28 cellular contexts compared by ENCODE assay signal in the genomic region with DNA sequence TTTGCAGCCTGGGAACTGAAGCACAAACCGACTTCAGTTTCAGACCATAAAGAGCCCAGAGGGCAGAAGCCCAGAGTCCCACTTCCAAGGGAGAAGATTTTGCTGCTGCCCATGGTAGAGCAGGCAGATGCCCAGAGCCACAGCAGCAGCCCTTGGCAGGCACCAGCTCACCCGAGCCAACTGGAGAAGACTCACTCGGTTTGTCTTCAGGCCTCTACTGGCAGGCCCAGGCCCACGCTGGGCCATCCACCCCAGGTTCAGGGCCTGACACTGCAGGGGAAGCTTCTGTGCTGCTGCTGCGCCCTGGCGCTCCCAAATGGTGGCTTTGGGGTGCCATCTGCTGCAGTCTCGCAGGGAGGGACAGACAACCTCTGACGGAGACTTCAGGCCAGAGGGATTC. TPM values are rescaled to one million over a fixed set of nuclear protein-coding genes. Genes with fewer than 3 reads are reported as not detected.
DNase-seq lines count a peak whose midpoint lies in the region; ATAC-seq and TF ChIP-seq lines count a peak whose summit lies in the region.
"Had no signal": no experiment of that assay in that cellular context is flagged by ENCODE, and none has a peak within 500 bp of the region (broad histone marks: within the 10 kb centered on the region; RNA-seq: fewer than 3 reads in every experiment).

No MANE protein-coding gene starts in this region.

- peaks cover 18% of the 10 kb centered on the region for H3K36me3 Mint-ChIP-seq in activated CD8-positive, alpha-beta T cell treated with anti-CD3 and anti-CD28 coated beads for 36 hours (ENCODE audit: low read depth)
- peaks cover 45% of the 10 kb centered on the region for H3K36me3 Mint-ChIP-seq in Caco-2 (ENCODE audit: insufficient read depth, unreplicated experiment)

- no TSS peak for BruUV-seq in Caco-2 (replicated peaks; lab: Mats Ljungman, UMichigan)

- peaks cover 2% of the 10 kb centered on the region for H3K4me1 Mint-ChIP-seq in activated CD8-positive, alpha-beta T cell treated with anti-CD3 and anti-CD28 coated beads for 36 hours (ENCODE audit: low read depth)
- H3K4me1 Mint-ChIP-seq in Caco-2 (ENCODE audit: low read depth, unreplicated experiment) = no peaks in the 10 kb centered on the region

- H3K4me3 ChIP-seq in esophagus (ENCODE audit: low read depth in 1 of 2, low read length in 2 of 2) (no peak overlapping the region), prostate gland (no peak overlapping the region), Caco-2 (ENCODE audit: low read depth, low read length) (no peak overlapping the region)
- H3K4me3 ChIP-seq: BLaER1 treated with 17β-estradiol and CSF1 and Interleukin-3, amounts not matched to agents 10 nM and 100 nM; sigmoid colon had no signal

- H3K27ac ChIP-seq in esophagus (ENCODE audit: low read depth in 2 of 2, low read length in 1 of 2) (peak overlapping the region; percentile 8 to 58), prostate gland (peak overlapping the region; percentile 30 to 36)
- H3K27ac ChIP-seq: BLaER1 treated with 17β-estradiol and CSF1 and Interleukin-3, amounts not matched to agents 10 nM and 100 nM had no signal

- H3K27me3 ChIP-seq in esophagus (ENCODE audit: control insufficient read depth in 1 of 2, insufficient read depth in 2 of 2, low read length in 2 of 2) (no peaks in the 10 kb centered on the region), prostate gland (replicated peaks; ENCODE audit: insufficient read depth) (no peaks in the 10 kb centered on the region), Caco-2 (replicated peaks; ENCODE audit: control insufficient read depth, insufficient read depth, low read length) (no peaks in the 10 kb centered on the region)
- H3K27me3 ChIP-seq: BLaER1 treated with 17β-estradiol and CSF1 and Interleukin-3, amounts not matched to agents 10 nM and 100 nM; sigmoid colon had no signal

- H3K27ac Mint-ChIP-seq in activated CD8-positive, alpha-beta T cell treated with anti-CD3 and anti-CD28 coated beads for 36 hours = peak overlapping the region; percentile 43
- H3K27ac Mint-ChIP-seq in Caco-2 (ENCODE audit: unreplicated experiment) = no peak overlapping the region
- H3K27ac Mint-ChIP-seq: memory B cell, progenitor cell of endocrine pancreas, type B pancreatic cell had no signal

- H3K9me3 ChIP-seq in esophagus (ENCODE audit: control insufficient read depth in 2 of 2, insufficient read depth in 1 of 2, low read depth in 1 of 2, low read length in 1 of 2) = no peaks in the 10 kb centered on the region
- H3K9me3 ChIP-seq in prostate gland = no peaks in the 10 kb centered on the region
- H3K9me3 ChIP-seq in Caco-2 = no peaks in the 10 kb centered on the region
- H3K9me3 ChIP-seq: BLaER1 treated with 17β-estradiol and CSF1 and Interleukin-3, amounts not matched to agents 10 nM and 100 nM; sigmoid colon had no signal

- H3K27me3 Mint-ChIP-seq in activated CD8-positive, alpha-beta T cell treated with anti-CD3 and anti-CD28 coated beads for 36 hours = no peaks in the 10 kb centered on the region
- no peaks in the 10 kb centered on the region for H3K27me3 Mint-ChIP-seq in Caco-2 (ENCODE audit: insufficient read depth, unreplicated experiment)
- H3K27me3 Mint-ChIP-seq: memory B cell, progenitor cell of endocrine pancreas, type B pancreatic cell had no signal

- no peak for TF ChIP-seq POLR2A in prostate gland (IDR thresholded peaks at IDR 0.05)

- POLR2A ChIA-PET in activated CD8-positive, alpha-beta T cell treated with anti-CD3 and anti-CD28 coated beads for 36 hours (lab: Charles Lee) = no interaction called here
- POLR2A ChIA-PET in Caco-2 (lab: Charles Lee) = no interaction called here

- H3K4me1 ChIP-seq in esophagus (ENCODE audit: control insufficient read depth in 2 of 2, insufficient read depth in 2 of 2, low read length in 1 of 2) (peaks cover 2 to 11% of the 10 kb centered on the region in 2 donors), prostate gland (replicated peaks) (peaks cover 17% of the 10 kb centered on the region), Caco-2 (no peaks in the 10 kb centered on the region)

- CTCF ChIA-PET in activated CD8-positive, alpha-beta T cell treated with anti-CD3 and anti-CD28 coated beads for 36 hours (lab: Charles Lee) = interaction anchor here (1.0 to 2.8 kb wide), 6 partner anchors 11 to 272 kb away, joined by 3 to 11 read pairs (median 4); no protein-coding TSS in a partner anchor
- CTCF ChIA-PET in Caco-2 (lab: Charles Lee) = interaction anchor here (0.6 kb wide), 1 partner anchor 267 kb away, joined by 3 read pairs; no protein-coding TSS in a partner anchor

- no peak for TF ChIP-seq CTCF in activated CD8-positive, alpha-beta T cell treated with anti-CD3 and anti-CD28 coated beads for 36 hours (IDR thresholded peaks at IDR 0.05)
- TF ChIP-seq CTCF in prostate gland (IDR thresholded peaks at IDR 0.05) (no peak), Caco-2 (IDR thresholded peaks at IDR 0.05; ENCODE audit: insufficient read depth in 1 of 2, low read depth in 1 of 2, low read length in 1 of 2, severe bottlenecking in 1 of 2, unreplicated experiment in 1 of 2) (no peak)

- WGBS in esophagus, 2 donors = 65 to 75% methylated on average over 8 of the region's 8 CpGs
- WGBS in prostate gland = 71% methylated on average over 8 of the region's 8 CpGs

- no peak for ATAC-seq in activated CD8-positive, alpha-beta T cell treated with anti-CD3 and anti-CD28 coated beads for 36 hours
- ATAC-seq: left colon had no signal

- DNase-seq in NCI-H446 treated with DMSO at 0.1 percent for 48 hours (lab: John Stamatoyannopoulos, UW) (peak; percentile 33), prostate gland (ENCODE audit: low spot score) (no peak), Caco-2 (no peak), activated gamma-delta T cell (lab: John Stamatoyannopoulos, UW) (no peak)
- DNase-seq in activated CD8-positive, alpha-beta T cell treated with anti-CD3 and anti-CD28 coated beads for 36 hours = no peak
- no peak for DNase-seq in stimulated activated CD8-positive, alpha-beta memory T cell treated with anti-CD3 and anti-CD28 coated beads, Interleukin-4, amount 100 ng/mL, for 48 hours
- DNase-seq: activated CD4-positive, alpha-beta T cell treated with anti-CD3 and anti-CD28 coated beads for 4 hours; activated gamma-delta T cell treated with Interleukin-2 at 50 U/mL for 16 hours; activated T-cell treated with anti-CD3 and anti-CD28 coated beads, Interleukin-2, amount 50 U/mL, for 1 hour; HCEC 1CT; immature natural killer cell; Karpas-422; left colon; NCI-H1417 treated with DMSO at 0.1 percent for 48 hours; NCI-H2081; NCI-H2227 treated with DMSO at 0.1 percent for 48 hours; NCI-H526 treated with DMSO at 0.1 percent for 48 hours; NK-92 treated with Interleukin-12 subunit alpha and Interleukin-12 subunit beta, amount 100 ng/mL, for 24 hours; SHP77 treated with DMSO at 0.1 percent for 48 hours; sigmoid colon; stimulated activated CD4-positive, alpha-beta T cell treated with anti-CD3 and anti-CD28 coated beads, Interleukin-12 subunit alpha, Interleukin-12 subunit beta, amount 100 ng/mL, for 4 hours; stimulated activated CD4-positive, alpha-beta T cell treated with anti-CD3 and anti-CD28 coated beads, Interleukin-4, amount 100 ng/mL, for 1 hour had no signal

- no peak overlapping the region for H3K4me3 Mint-ChIP-seq in activated CD8-positive, alpha-beta T cell treated with anti-CD3 and anti-CD28 coated beads for 36 hours
- no peak overlapping the region for H3K4me3 Mint-ChIP-seq in Caco-2 (ENCODE audit: unreplicated experiment)
- H3K4me3 Mint-ChIP-seq: immature natural killer cell; memory B cell; T-helper 2 cell treated with Interferon-gamma antibody and Interleukin-4, amounts not matched to agents 5 μg/mL and 100 μg/mL, for 36 hours; type B pancreatic cell had no signal

- H3K36me3 ChIP-seq in esophagus (ENCODE audit: control insufficient read depth in 2 of 2, insufficient read depth in 2 of 2, low read length in 1 of 2) (peaks cover 5 to 50% of the 10 kb centered on the region in 2 donors), prostate gland (peaks cover 0 to 4% of the 10 kb centered on the region in 2 donors), Caco-2 (ENCODE audit: control insufficient read depth, insufficient read depth, low read length) (peaks cover 3% of the 10 kb centered on the region; the same call in 1 of the 2 replicates)

- intact Hi-C loops in activated CD8-positive, alpha-beta T cell treated with anti-CD3 and anti-CD28 coated beads for 36 hours (cut with micrococcal nuclease) = loop anchor here (10.0 kb wide), 1 partner anchor 309 kb away; no protein-coding TSS in a partner anchor
- intact Hi-C loops in prostate gland (cut with DNase I) = loop anchor here (2.0 kb wide), 1 partner anchor 43 kb away; no protein-coding TSS in a partner anchor
- intact Hi-C loops in Caco-2 (cut with micrococcal nuclease; ENCODE audit: unreplicated experiment) = no loop called here

- H3K9me3 Mint-ChIP-seq in activated CD8-positive, alpha-beta T cell treated with anti-CD3 and anti-CD28 coated beads for 36 hours = no peaks in the 10 kb centered on the region
- no peaks in the 10 kb centered on the region for H3K9me3 Mint-ChIP-seq in Caco-2 (ENCODE audit: unreplicated experiment)
- H3K9me3 Mint-ChIP-seq: immature natural killer cell; memory B cell; T-helper 2 cell treated with Interferon-gamma antibody and Interleukin-4, amounts not matched to agents 5 μg/mL and 100 μg/mL, for 36 hours; type B pancreatic cell had no signal

RNA-seq across cellular contexts. Expression of a gene that starts 33.3 kb away (rescaled TPM):
- 1 to 10 TPM; 3.6 TPM for total RNA-seq in activated CD8-positive, alpha-beta T cell treated with anti-CD3 and anti-CD28 coated beads for 36 hours
- 1 to 10 TPM; 8.6 to 8.9 TPM for polyA plus RNA-seq in esophagus
- total RNA-seq in prostate gland = 10 to 100 TPM; 24.4 to 49.6 TPM
- total RNA-seq in Caco-2 (2022) = 22.0 and 24.0 TPM in 2 replicates

RNA-seq across cellular contexts. Expression of a gene that starts 33.4 kb away (rescaled TPM):
- 10 to 100 TPM; 42.9 to 43.4 TPM for total RNA-seq in activated CD8-positive, alpha-beta T cell treated with anti-CD3 and anti-CD28 coated beads for 36 hours
- polyA plus RNA-seq in esophagus = 10 to 100 TPM in 1 of 2 donors, 1 to 10 TPM in 1; 9.4 to 52.6 TPM
- total RNA-seq in prostate gland (100 to 1,000 TPM; 153 to 172 TPM), Caco-2 (2022) (55.4 and 56.7 TPM in 2 replicates)

RNA-seq across cellular contexts. Expression of a gene that starts 56.8 kb away (rescaled TPM):
- under 1 TPM; 0.54 TPM for total RNA-seq in activated CD8-positive, alpha-beta T cell treated with anti-CD3 and anti-CD28 coated beads for 36 hours
- 1 to 10 TPM; 1.3 to 1.4 TPM for polyA plus RNA-seq in esophagus
- total RNA-seq in prostate gland = 1 to 10 TPM; 2.6 to 6.7 TPM
- 2.4 and 2.8 TPM in 2 replicates for total RNA-seq in Caco-2 (2022)
- polyA plus RNA-seq: immature natural killer cell had no signal
